Comparison of ENCODE assay signal across 8 cellular contexts in the genomic region with DNA sequence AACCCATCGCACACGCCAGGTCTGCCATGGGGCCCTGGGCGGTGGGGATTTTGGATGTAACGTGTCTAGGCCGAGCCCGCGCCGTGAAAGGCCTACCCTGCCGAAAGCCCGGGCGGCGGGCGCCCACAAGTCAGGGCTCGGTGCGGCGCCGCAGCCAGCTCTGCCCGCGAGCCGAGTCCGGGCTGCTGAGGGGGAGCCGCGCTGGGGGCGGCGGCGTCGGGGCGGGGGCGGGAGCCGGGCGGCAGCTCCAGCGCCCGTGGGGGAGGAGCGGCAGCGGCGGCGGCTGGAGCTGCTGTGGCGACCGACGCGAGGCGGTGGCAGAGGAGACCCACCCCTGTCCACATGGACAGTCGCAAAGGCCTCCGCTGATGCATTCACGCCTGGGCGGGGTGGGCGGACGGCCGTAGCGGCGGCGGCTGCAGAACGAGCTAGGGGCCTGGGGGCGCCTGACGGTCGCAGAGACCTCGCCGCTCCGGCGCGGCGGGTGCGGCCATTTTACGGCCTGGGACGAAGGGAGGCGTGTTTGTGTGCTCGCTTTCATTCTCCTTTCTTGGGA. TPM values are rescaled to one million over a fixed set of nuclear protein-coding genes. Genes with fewer than 3 reads are reported as not detected.
DNase-seq lines count a peak whose midpoint lies in the region; ATAC-seq and TF ChIP-seq lines count a peak whose summit lies in the region.

A gene with protein sequence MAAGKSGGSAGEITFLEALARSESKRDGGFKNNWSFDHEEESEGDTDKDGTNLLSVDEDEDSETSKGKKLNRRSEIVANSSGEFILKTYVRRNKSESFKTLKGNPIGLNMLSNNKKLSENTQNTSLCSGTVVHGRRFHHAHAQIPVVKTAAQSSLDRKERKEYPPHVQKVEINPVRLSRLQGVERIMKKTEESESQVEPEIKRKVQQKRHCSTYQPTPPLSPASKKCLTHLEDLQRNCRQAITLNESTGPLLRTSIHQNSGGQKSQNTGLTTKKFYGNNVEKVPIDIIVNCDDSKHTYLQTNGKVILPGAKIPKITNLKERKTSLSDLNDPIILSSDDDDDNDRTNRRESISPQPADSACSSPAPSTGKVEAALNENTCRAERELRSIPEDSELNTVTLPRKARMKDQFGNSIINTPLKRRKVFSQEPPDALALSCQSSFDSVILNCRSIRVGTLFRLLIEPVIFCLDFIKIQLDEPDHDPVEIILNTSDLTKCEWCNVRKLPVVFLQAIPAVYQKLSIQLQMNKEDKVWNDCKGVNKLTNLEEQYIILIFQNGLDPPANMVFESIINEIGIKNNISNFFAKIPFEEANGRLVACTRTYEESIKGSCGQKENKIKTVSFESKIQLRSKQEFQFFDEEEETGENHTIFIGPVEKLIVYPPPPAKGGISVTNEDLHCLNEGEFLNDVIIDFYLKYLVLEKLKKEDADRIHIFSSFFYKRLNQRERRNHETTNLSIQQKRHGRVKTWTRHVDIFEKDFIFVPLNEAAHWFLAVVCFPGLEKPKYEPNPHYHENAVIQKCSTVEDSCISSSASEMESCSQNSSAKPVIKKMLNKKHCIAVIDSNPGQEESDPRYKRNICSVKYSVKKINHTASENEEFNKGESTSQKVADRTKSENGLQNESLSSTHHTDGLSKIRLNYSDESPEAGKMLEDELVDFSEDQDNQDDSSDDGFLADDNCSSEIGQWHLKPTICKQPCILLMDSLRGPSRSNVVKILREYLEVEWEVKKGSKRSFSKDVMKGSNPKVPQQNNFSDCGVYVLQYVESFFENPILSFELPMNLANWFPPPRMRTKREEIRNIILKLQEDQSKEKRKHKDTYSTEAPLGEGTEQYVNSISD (plus strand): TSS at position 273 of the 556 bp plus-strand sequence. CDS start 645 bp downstream, outside the sequence.

- ATAC-seq in T-cell (replicated peaks in 1 of 4) = peak; percentile 79 to 87 (median 84)

- H4K20me1 ChIP-seq in H9 (ENCODE audit: control insufficient read depth, insufficient read depth, insufficient read length) = no peaks in the 10 kb centered on the region

- H2BK20ac ChIP-seq in H9 (ENCODE audit: low read depth, low read length, poor library complexity, severe bottlenecking) = no peak within 1 kb of the TSS

- H3K36me3 Mint-ChIP-seq in H9 (ENCODE audit: insufficient read depth in 1 of 3, low read depth in 3 of 3) (peaks cover 0 to 11% (median 6%) of the 10 kb centered on the region in 3 experiments; a peak in 3 of 7 replicates), T-cell (no peaks in the 10 kb centered on the region)

- no peak within 1 kb of the TSS for H2BK12ac ChIP-seq in H9 (ENCODE audit: insufficient read length, low read depth, low read length)

- H3K9ac ChIP-seq in H9 (ENCODE audit: extremely low read depth, insufficient read length, low read length) (peak within 1 kb of the TSS; percentile 98), adipocyte (ENCODE audit: low read length) (peak within 1 kb of the TSS; percentile 96)

- peak within 1 kb of the TSS; percentile 59 for H3T11ph ChIP-seq in H9 (ENCODE audit: low read length)

- no peak within 1 kb of the TSS for H2AK5ac ChIP-seq in H9 (ENCODE audit: insufficient read length, low read length)

- H2BK15ac ChIP-seq in H9 (ENCODE audit: low read depth, low read length) = peak within 1 kb of the TSS; percentile 19; the same call in 1 of the 2 replicates

- TF ChIP-seq CTCF in H9 (conservative IDR thresholded peaks at IDR 0.05) (no peak), transverse colon (IDR thresholded peaks at IDR 0.05) (no peak)

- no CpG with 5 or more reads among the region's 67 CpGs for WGBS in H9 (ENCODE audit: extremely low coverage, insufficient read length, low lambda C conversion rate)
- 0% methylated on average over 23 of the region's 67 CpGs; no CpG with 5 or more reads in 1 of the 2 donors for WGBS in transverse colon (ENCODE audit: low coverage in 1 of 2), 2 donors

- peaks cover 36% of the 10 kb centered on the region for H3K79me2 ChIP-seq in H9 (ENCODE audit: insufficient read depth, low read length)

- H3K56ac ChIP-seq in H9 (ENCODE audit: insufficient read length, low read depth, low read length) = no peak within 1 kb of the TSS

- peak within 1 kb of the TSS; percentile 99 for H3K18ac ChIP-seq in H9 (ENCODE audit: insufficient read length, low read depth, low read length)

- peak within 1 kb of the TSS; percentile 89 for H3K4me2 ChIP-seq in H9 (ENCODE audit: insufficient read depth, insufficient read length, low read length)

- H3K27ac ChIP-seq in H9 (ENCODE audit: insufficient read length, low read depth, low read length) (peak within 1 kb of the TSS; percentile 56), transverse colon (peak within 1 kb of the TSS; percentile 92 to 99 (median 98))

- peak within 1 kb of the TSS; percentile 98 for H4K91ac ChIP-seq in H9 (ENCODE audit: insufficient read length, low read depth, low read length)

- H3K27me3 ChIP-seq in H9 (ENCODE audit: insufficient read depth, low read length) (no peaks in the 10 kb centered on the region), MG63 (no peaks in the 10 kb centered on the region), adipocyte (replicated peaks; ENCODE audit: control insufficient read depth, insufficient read depth, low read length) (no peaks in the 10 kb centered on the region), transverse colon (no peaks in the 10 kb centered on the region)

- no peak within 1 kb of the TSS for H3K23ac ChIP-seq in H9 (ENCODE audit: insufficient read length, low read depth, low read length)

- peak within 1 kb of the TSS; percentile 8 for H4K8ac ChIP-seq in H9 (replicated peaks; ENCODE audit: insufficient read length, low read depth, low read length)

- intact Hi-C loops in cardiac septum (cut with DNase I) (loop anchor here (5.0 kb wide), 2 partner anchors 146 to 319 kb away; a partner anchor contains a TSS), posterior cingulate gyrus (cut with DNase I) (loop anchor here (5.0 kb wide), 2 partner anchors 146 to 319 kb away; a partner anchor contains a TSS), transverse colon (cut with DNase I; ENCODE audit: low total_unique reads) (no loop called here)

- DNase-seq in H9 (peak; percentile 74), MG63 (peak; percentile 85), T-cell (peak; percentile 38 to 81 (median 69)), adipocyte (ENCODE audit: low read depth) (peak; percentile 90), cardiac septum (ENCODE audit: low spot score) (peak; percentile 92), posterior cingulate gyrus (peak; percentile 66 to 97 (median 74)), transverse colon (peak; percentile 80)

- H3K4ac ChIP-seq in H9 (ENCODE audit: low read depth, low read length) = peak within 1 kb of the TSS; percentile 93

- peaks cover 14% of the 10 kb centered on the region for H3K36me3 ChIP-seq in MG63
- no peaks in the 10 kb centered on the region for H3K36me3 ChIP-seq in adipocyte (ENCODE audit: control insufficient read depth, insufficient read depth, low read length, severe bottlenecking)
- H3K36me3 ChIP-seq in transverse colon = no peaks in the 10 kb centered on the region

- TF ChIP-seq POLR2A in transverse colon (IDR thresholded peaks at IDR 0.05) = peak; percentile 90

- H3K14ac ChIP-seq in H9 (ENCODE audit: insufficient read depth, low read length) = peak within 1 kb of the TSS; percentile 100

- H3K27ac Mint-ChIP-seq in H9 = peak within 1 kb of the TSS; percentile 99 to 100 (median 99)
- H3K27ac Mint-ChIP-seq in T-cell = peak within 1 kb of the TSS; percentile 98

- H3K4me3 ChIP-seq in GM08714 (ENCODE audit: low read length) (peak within 1 kb of the TSS; percentile 63), MG63 (peak within 1 kb of the TSS; percentile 93), adipocyte (ENCODE audit: low read length) (peak within 1 kb of the TSS; percentile 98), transverse colon (peak within 1 kb of the TSS; percentile 77 to 91 (median 82))

- H3K9me3 Mint-ChIP-seq in H9 (peaks cover 0 to 3% of the 10 kb centered on the region in 2 experiments; a peak in 1 of 5 replicates), T-cell (no peaks in the 10 kb centered on the region)

- POLR2A ChIA-PET in T-cell (lab: Charles Lee) = interaction anchor here (0.6 to 1.4 kb wide), 5 partner anchors 9 to 449 kb away, joined by 3 to 11 read pairs (median 4); a partner anchor contains a TSS

- peaks cover 26 to 32% of the 10 kb centered on the region in 2 experiments for H3K4me1 Mint-ChIP-seq in H9
- peaks cover 68 to 76% (median 74%) of the 10 kb centered on the region in 3 donors for H3K4me1 Mint-ChIP-seq in T-cell

- CTCF ChIA-PET in T-cell (lab: Charles Lee) = interaction anchor here in 1 of 2 donors (0.6 to 0.7 kb wide), 2 partner anchors 50 to 678 kb away, joined by 3 read pairs; no protein-coding TSS in a partner anchor

- no peaks in the 10 kb centered on the region for H3K4me1 ChIP-seq in H9 (ENCODE audit: insufficient read depth, low read length)
- H3K4me1 ChIP-seq in adipocyte (ENCODE audit: control insufficient read depth, insufficient read depth, low read length) = peaks cover 13% of the 10 kb centered on the region
- H3K4me1 ChIP-seq in transverse colon = peaks cover 8 to 68% (median 33%) of the 10 kb centered on the region in 4 donors

- peak within 1 kb of the TSS; percentile 86 for H2BK5ac ChIP-seq in H9 (ENCODE audit: insufficient read length, low read length)

- peaks cover 5% of the 10 kb centered on the region for H3K23me2 ChIP-seq in H9 (ENCODE audit: insufficient read length, low read depth, low read length, poor library complexity, severe bottlenecking)

- H3K9me3 ChIP-seq in H9 (ENCODE audit: control insufficient read depth, low read depth, low read length) = no peaks in the 10 kb centered on the region
- no peaks in the 10 kb centered on the region for H3K9me3 ChIP-seq in MG63
- no peaks in the 10 kb centered on the region for H3K9me3 ChIP-seq in adipocyte (ENCODE audit: control insufficient read depth, low read length)
- H3K9me3 ChIP-seq in transverse colon = no peaks in the 10 kb centered on the region

- H3K4me3 Mint-ChIP-seq in H9 (peak within 1 kb of the TSS; percentile 97 to 98), T-cell (peak within 1 kb of the TSS; percentile 95 to 99 (median 98))

- peak within 1 kb of the TSS; percentile 94 for H2BK120ac ChIP-seq in H9 (ENCODE audit: low read depth, low read length, poor library complexity, severe bottlenecking)

- no peaks in the 10 kb centered on the region for H3K79me1 ChIP-seq in H9 (ENCODE audit: insufficient read depth, low read depth, low read length, poor library complexity, severe bottlenecking)

- peak within 1 kb of the TSS; percentile 87 for H4K5ac ChIP-seq in H9 (ENCODE audit: insufficient read length, low read depth, low read length)

- H2AFZ ChIP-seq in H9 (ENCODE audit: low read length) = no peak within 1 kb of the TSS

- in situ Hi-C loops in transverse colon (cut with MboI; ENCODE audit: low pct_ligation_motif_present in 1 of 4, low pct_unique_long_range_greater_than_20kb in 1 of 4, low sequenced_read_pairs in 3 of 4) = no loop called here

- no peak for TF ChIP-seq EP300 in transverse colon (IDR thresholded peaks at IDR 0.05; ENCODE audit: low read depth)

- H3K27me3 Mint-ChIP-seq in H9 (ENCODE audit: low read depth) (no peaks in the 10 kb centered on the region), T-cell (no peaks in the 10 kb centered on the region)

RNA-seq across cellular contexts. Expression of the gene that starts here (rescaled TPM):
- total RNA-seq in H9 (2021) = 115 and 116 TPM in 2 replicates
- total RNA-seq in MG63 (2014; rRNA removed; shearing (Covaris generic); ENCODE audit: low replicate concordance) = 40.6 and 69.9 TPM in 2 replicates
- total RNA-seq in T-cell = 100 to 1,000 TPM; 103 to 119 (median 111) TPM
- total RNA-seq in cardiac septum = 68.0 TPM
- total RNA-seq in transverse colon = 100 to 1,000 TPM in 2 of 4 donors, 10 to 100 TPM in 2; 59.1 to 136 (median 107) TPM

Comparison
In these comparisons a context has a peak if more than half of its experiments do, and no peak if none do; other contexts are left out.
1. Peak in every context shown above with its lines: DNase-seq, ATAC-seq, H3K4me3 ChIP-seq and H3K27ac ChIP-seq.